Comparison of ENCODE assay signal across 13 cellular contexts in the genomic region with DNA sequence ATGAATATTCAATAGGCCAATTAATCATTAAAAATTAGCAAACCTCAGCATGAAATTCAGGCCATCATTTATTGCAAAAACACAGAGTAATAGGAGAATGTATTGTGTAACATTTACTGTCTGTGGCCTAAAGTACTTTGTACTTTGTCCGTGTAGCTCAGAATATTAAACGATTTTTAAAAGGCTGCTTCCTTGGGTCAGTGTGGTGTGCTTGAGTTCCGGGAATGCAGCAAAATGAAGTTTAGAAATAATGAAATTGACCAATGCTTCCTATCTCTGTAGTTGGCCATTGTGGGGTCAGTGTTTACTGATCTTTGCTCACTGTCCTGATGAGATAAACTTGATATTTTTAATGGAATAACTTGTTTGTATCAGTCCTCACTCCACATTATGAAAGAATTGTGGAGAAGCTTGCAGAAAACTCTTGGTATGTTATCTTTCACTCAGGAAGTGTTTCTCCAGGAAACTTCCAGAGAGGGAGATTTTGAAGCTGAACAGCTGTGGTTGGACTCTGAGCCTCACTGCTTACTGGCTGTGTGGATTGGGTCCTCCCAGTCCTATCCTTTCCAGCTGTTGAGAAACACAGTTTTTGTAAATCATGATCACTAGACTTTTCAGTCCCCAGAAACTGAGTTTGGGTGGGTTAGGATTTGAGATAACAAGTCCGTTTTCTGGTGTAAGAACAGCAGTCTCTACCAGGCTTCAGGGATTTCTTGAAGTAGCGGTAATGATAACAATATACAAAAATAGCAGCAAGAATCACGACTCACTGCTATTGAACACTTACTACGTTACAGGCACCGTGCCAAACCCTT. TPM values are rescaled to one million over a fixed set of nuclear protein-coding genes. Genes with fewer than 3 reads are reported as not detected.
DNase-seq lines count a peak whose midpoint lies in the region; ATAC-seq and TF ChIP-seq lines count a peak whose summit lies in the region.
"Had no signal": no experiment of that assay in that cellular context is flagged by ENCODE, and none has a peak within 500 bp of the region (broad histone marks: within the 10 kb centered on the region; RNA-seq: fewer than 3 reads in every experiment).

No MANE protein-coding gene starts in this region.

- intact Hi-C loops in left lung (cut with DNase I), result no loop called here
- intact Hi-C loops in thyroid gland (cut with DNase I), result no loop called here
- intact Hi-C loops in activated CD4-positive, alpha-beta memory T cell treated with anti-CD3 and anti-CD28 coated beads for 36 hours (cut with micrococcal nuclease), result no loop called here

- no peak overlapping the region for H2AFZ ChIP-seq in osteoblast (ENCODE audit: low read length)

- H3K36me3 ChIP-seq in left lung, result peaks cover 0 to 28% of the 10 kb centered on the region in 2 donors
- H3K36me3 ChIP-seq in thyroid gland, result peaks cover 33 to 40% of the 10 kb centered on the region in 2 donors
- no peaks in the 10 kb centered on the region for H3K36me3 ChIP-seq in osteoblast (ENCODE audit: insufficient read depth, low read length)

- no peaks in the 10 kb centered on the region for H3K4me1 Mint-ChIP-seq in activated CD4-positive, alpha-beta memory T cell treated with anti-CD3 and anti-CD28 coated beads for 36 hours (ENCODE audit: low read depth)
- H3K4me1 Mint-ChIP-seq: T-cell had no signal

- POLR2A ChIA-PET in activated CD4-positive, alpha-beta memory T cell treated with anti-CD3 and anti-CD28 coated beads for 36 hours (lab: Charles Lee), result no interaction called here

- no peak overlapping the region for H3K27ac Mint-ChIP-seq in activated CD4-positive, alpha-beta memory T cell treated with anti-CD3 and anti-CD28 coated beads for 36 hours
- H3K27ac Mint-ChIP-seq: stimulated activated naive B cell treated with anti-CD40 and anti-IgM and Interleukin-4, amounts not matched to agents 10 μg/mL and 1 μg/mL and 100 μg/mL, for 72 hours; T-cell had no signal

- no peaks in the 10 kb centered on the region for H3K79me2 ChIP-seq in osteoblast (ENCODE audit: insufficient read depth, low read length)

- H3K4me3 Mint-ChIP-seq in activated CD4-positive, alpha-beta memory T cell treated with anti-CD3 and anti-CD28 coated beads for 36 hours, result no peak overlapping the region
- H3K4me3 Mint-ChIP-seq: stimulated activated naive B cell treated with anti-CD40 and anti-IgM and Interleukin-4, amounts not matched to agents 10 μg/mL and 1 μg/mL and 100 μg/mL, for 72 hours; T-cell had no signal

- no peaks in the 10 kb centered on the region for H3K9me3 ChIP-seq in left lung
- H3K9me3 ChIP-seq in thyroid gland, result no peaks in the 10 kb centered on the region
- H3K9me3 ChIP-seq in osteoblast (ENCODE audit: low read depth, low read length), result no peaks in the 10 kb centered on the region

- H3K9me3 Mint-ChIP-seq in activated CD4-positive, alpha-beta memory T cell treated with anti-CD3 and anti-CD28 coated beads for 36 hours, result no peaks in the 10 kb centered on the region
- H3K9me3 Mint-ChIP-seq: stimulated activated naive B cell treated with anti-CD40 and anti-IgM and Interleukin-4, amounts not matched to agents 10 μg/mL and 1 μg/mL and 100 μg/mL, for 72 hours; T-cell had no signal

- CTCF ChIA-PET in activated CD4-positive, alpha-beta memory T cell treated with anti-CD3 and anti-CD28 coated beads for 36 hours (lab: Charles Lee), result no interaction called here

- no peak overlapping the region for H3K4me2 ChIP-seq in osteoblast (ENCODE audit: insufficient read depth, low read length)

- no peaks in the 10 kb centered on the region for H4K20me1 ChIP-seq in osteoblast (ENCODE audit: insufficient read depth, low read length)

- H3K36me3 Mint-ChIP-seq in activated CD4-positive, alpha-beta memory T cell treated with anti-CD3 and anti-CD28 coated beads for 36 hours, result no peaks in the 10 kb centered on the region
- H3K36me3 Mint-ChIP-seq: T-cell had no signal

- H3K27ac ChIP-seq in left lung, result peak overlapping the region; percentile 57 to 75
- H3K27ac ChIP-seq in thyroid gland, result peak overlapping the region; percentile 27 to 43 (median 43)
- H3K27ac ChIP-seq in osteoblast (ENCODE audit: low read depth, low read length), result no peak overlapping the region

- no peak for TF ChIP-seq POLR2A in thyroid gland (IDR thresholded peaks at IDR 0.05)

- 36 to 44% methylated on average over 8 of the region's 8 CpGs for WGBS in thyroid gland, 2 donors

- peaks cover 3% of the 10 kb centered on the region for H3K27me3 Mint-ChIP-seq in activated CD4-positive, alpha-beta memory T cell treated with anti-CD3 and anti-CD28 coated beads for 36 hours

- DNase-seq in choroid plexus epithelial cell (ENCODE audit: low read depth) (peak; percentile 65), left lung (no peak), thyroid gland (peak; percentile 52 to 53), AG08395 (ENCODE audit: low spot score) (no peak), osteoblast (ENCODE audit: insufficient read length, low spot score, missing footprints) (no peak)
- no peak for DNase-seq in activated CD4-positive, alpha-beta memory T cell treated with anti-CD3 and anti-CD28 coated beads for 36 hours
- DNase-seq: DMS79; NCI-H1417 treated with DMSO at 0.1 percent for 48 hours; stimulated activated CD4-positive, alpha-beta T cell treated with anti-CD3 and anti-CD28 coated beads, Interleukin-15, amount 100 ng/mL, for 24 hours; stimulated activated naive B cell treated with anti-CD40 and anti-IgM and Interleukin-4, amounts not matched to agents 10 μg/mL and 1 μg/mL and 100 μg/mL, for 72 hours; T-cell had no signal

- H3K4me3 ChIP-seq in choroid plexus epithelial cell (ENCODE audit: low read depth, low read length) (no peak overlapping the region), left lung (no peak overlapping the region), thyroid gland (replicated peaks in 1 of 3) (no peak overlapping the region), osteoblast (ENCODE audit: insufficient read depth, low read length) (no peak overlapping the region)

- no peaks in the 10 kb centered on the region for H3K27me3 ChIP-seq in left lung
- H3K27me3 ChIP-seq in thyroid gland, result no peaks in the 10 kb centered on the region
- H3K27me3 ChIP-seq in osteoblast (ENCODE audit: insufficient read depth, low read length), result no peaks in the 10 kb centered on the region

- H3K4me1 ChIP-seq in left lung (peaks cover 12 to 20% of the 10 kb centered on the region in 2 donors), thyroid gland (peaks cover 14 to 15% of the 10 kb centered on the region in 2 donors), osteoblast (ENCODE audit: insufficient read depth, low read length) (no peaks in the 10 kb centered on the region)

- ATAC-seq in HG02759 (IDR thresholded peaks at IDR 0.05; ENCODE audit: unreplicated experiment) (peak; percentile 21), left lung (peak; percentile 84), HG03135 (IDR thresholded peaks at IDR 0.05; ENCODE audit: unreplicated experiment) (no peak)
- ATAC-seq: stimulated activated naive B cell treated with anti-CD40 and anti-IgM and Interleukin-4, amounts not matched to agents 10 μg/mL and 1 μg/mL and 100 μg/mL, for 72 hours; T-cell had no signal

- TF ChIP-seq CTCF in choroid plexus epithelial cell (conservative IDR thresholded peaks at IDR 0.05; ENCODE audit: low read depth, low read length) (no peak), left lung (IDR thresholded peaks at IDR 0.05) (no peak), thyroid gland (IDR thresholded peaks at IDR 0.05) (no peak), osteoblast (IDR thresholded peaks at IDR 0.05; ENCODE audit: extremely low read depth, low read depth, low read length) (no peak)

RNA-seq across cellular contexts. Expression of gene MTARC1, which starts 19.2 kb away (rescaled TPM):
- total RNA-seq in left lung (10 to 100 TPM; 33.5 to 38.6 TPM), thyroid gland (10 to 100 TPM; 44.0 to 96.5 (median 59.7) TPM), osteoblast (2.9 TPM in 2 replicates)
- not detected for total RNA-seq in activated CD4-positive, alpha-beta memory T cell treated with anti-CD3 and anti-CD28 coated beads for 36 hours

RNA-seq across cellular contexts. Expression of gene MTARC2, which starts 19.4 kb away (rescaled TPM):
- total RNA-seq in left lung (10 to 100 TPM; 41.2 to 45.8 TPM), thyroid gland (10 to 100 TPM; 69.5 to 81.3 (median 75.8) TPM), osteoblast (7.7 and 9.4 TPM in 2 replicates)
- not detected for total RNA-seq in activated CD4-positive, alpha-beta memory T cell treated with anti-CD3 and anti-CD28 coated beads for 36 hours

Comparison
In these comparisons a context has a peak if more than half of its experiments do, and no peak if none do; other contexts are left out.
1. DNase-seq: peak in choroid plexus epithelial cell (single experiment) and thyroid gland (2 of 2); none in left lung (0 of 2), activated CD4-positive, alpha-beta memory T cell treated with anti-CD3 and anti-CD28 coated beads for 36 hours (single experiment), AG08395 (single experiment) and osteoblast (single experiment).